In the genomic region with DNA sequence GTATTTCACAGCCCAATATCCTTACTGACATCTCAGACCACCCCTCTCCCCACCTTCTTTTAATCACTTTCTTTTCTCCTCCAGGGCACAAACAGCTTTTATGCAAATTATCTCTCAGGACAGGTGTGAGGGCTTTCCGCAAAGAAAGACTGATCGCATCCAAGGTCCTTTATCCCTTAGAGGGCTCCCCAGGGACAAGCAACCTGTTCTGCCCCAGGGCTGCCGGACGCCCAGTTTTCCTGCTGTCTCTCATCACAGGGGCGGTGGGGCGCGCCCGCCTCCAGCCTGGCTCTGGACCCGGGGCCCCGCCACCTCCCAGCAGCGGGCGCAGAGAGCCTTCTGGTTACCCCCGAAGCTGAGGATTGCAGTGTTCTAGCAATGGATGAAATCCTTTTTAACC, we compare ENCODE assay signal across 1 cellular context.
TF ChIP-seq lines count a peak whose summit lies in the region.

No MANE protein-coding gene starts in this region.

TF ChIP-seq in WTC11, 78 proteins besides CTCF, POLR2A, EP300 and RAD21 (continued from another document):
- TF ChIP-seq, protein P1, sequence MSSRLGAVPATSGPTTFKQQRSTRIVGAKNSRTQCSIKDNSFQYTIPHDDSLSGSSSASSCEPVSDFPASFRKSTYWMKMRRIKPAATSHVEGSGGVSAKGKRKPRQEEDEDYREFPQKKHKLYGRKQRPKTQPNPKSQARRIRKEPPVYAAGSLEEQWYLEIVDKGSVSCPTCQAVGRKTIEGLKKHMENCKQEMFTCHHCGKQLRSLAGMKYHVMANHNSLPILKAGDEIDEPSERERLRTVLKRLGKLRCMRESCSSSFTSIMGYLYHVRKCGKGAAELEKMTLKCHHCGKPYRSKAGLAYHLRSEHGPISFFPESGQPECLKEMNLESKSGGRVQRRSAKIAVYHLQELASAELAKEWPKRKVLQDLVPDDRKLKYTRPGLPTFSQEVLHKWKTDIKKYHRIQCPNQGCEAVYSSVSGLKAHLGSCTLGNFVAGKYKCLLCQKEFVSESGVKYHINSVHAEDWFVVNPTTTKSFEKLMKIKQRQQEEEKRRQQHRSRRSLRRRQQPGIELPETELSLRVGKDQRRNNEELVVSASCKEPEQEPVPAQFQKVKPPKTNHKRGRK (CRISPR knock-in tag; IDR thresholded peaks at IDR 0.05; ENCODE audit: borderline replicate concordance), result no peak
